ENCODE assay signal across 29 cellular contexts in the genomic region with DNA sequence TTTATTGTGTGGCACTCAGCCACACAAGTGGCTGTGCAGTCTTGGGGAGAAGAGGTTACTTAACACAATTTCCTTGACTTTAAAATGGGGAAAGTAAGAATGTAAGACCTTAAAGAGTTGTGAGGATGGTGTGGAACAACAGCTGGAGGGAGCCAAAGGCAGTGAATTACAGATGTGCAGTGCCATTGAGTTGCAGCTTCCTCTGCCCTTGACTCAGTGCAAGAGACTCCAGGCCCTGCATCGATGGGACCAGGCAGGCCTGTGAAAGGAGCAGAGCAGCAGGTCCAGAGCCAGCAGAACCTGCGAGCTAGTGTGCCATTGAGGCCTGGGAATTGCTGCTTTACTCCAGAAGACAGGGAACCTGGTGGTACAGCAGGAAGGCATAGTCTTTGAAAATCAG. TPM values are rescaled to one million over a fixed set of nuclear protein-coding genes. Genes with fewer than 3 reads are reported as not detected.
DNase-seq lines count a peak whose midpoint lies in the region; ATAC-seq and TF ChIP-seq lines count a peak whose summit lies in the region.
"Had no signal": no experiment of that assay in that cellular context is flagged by ENCODE, and none has a peak within 500 bp of the region (broad histone marks: within the 10 kb centered on the region; RNA-seq: fewer than 3 reads in every experiment).

No MANE protein-coding gene starts in this region.

- TF ChIP-seq EP300 in SK-N-SH (IDR thresholded peaks at IDR 0.05; ENCODE audit: borderline replicate concordance in 1 of 2, low read depth in 1 of 2, low read length in 1 of 2) = no peak

- no peak overlapping the region for H3K4me3 ChIP-seq in breast epithelium
- no peak overlapping the region for H3K4me3 ChIP-seq in SK-N-SH (ENCODE audit: low read depth in 2 of 2, low read length in 1 of 2)
- no peak overlapping the region for H3K4me3 ChIP-seq in gastrocnemius medialis
- H3K4me3 ChIP-seq in spleen = no peak overlapping the region
- H3K4me3 ChIP-seq: hepatocyte, SK-N-MC, testis had no signal

- no peak overlapping the region for H3K27ac ChIP-seq in breast epithelium
- peak overlapping the region in 1 of 2 experiments; percentile 87; a peak in 2 of 4 replicates for H3K27ac ChIP-seq in SK-N-SH (ENCODE audit: low read depth in 2 of 2, low read length in 1 of 2)
- peak overlapping the region in 3 of 4 donors; percentile 53 to 78 (median 54) for H3K27ac ChIP-seq in gastrocnemius medialis
- no peak overlapping the region for H3K27ac ChIP-seq in spleen
- H3K27ac ChIP-seq: hepatocyte, neutrophil, SK-N-MC, testis had no signal

- BruUV-seq in MCF 10A (replicated peaks; lab: Mats Ljungman, UMichigan) = no TSS peak

- no peak overlapping the region for H3K4me3 Mint-ChIP-seq in MCF 10A (ENCODE audit: unreplicated experiment)
- H3K4me3 Mint-ChIP-seq: activated CD4-positive, alpha-beta T cell treated with anti-CD3 and anti-CD28 coated beads for 36 hours; activated CD8-positive, alpha-beta T cell treated with anti-CD3 and anti-CD28 coated beads, Interleukin-2, amount 10 ng/mL, durations not matched to agents 7 days and 5 days; activated naive CD8-positive, alpha-beta T cell treated with anti-CD3 and anti-CD28 coated beads for 36 hours; CD4-positive, alpha-beta memory T cell; stimulated activated naive B cell treated with anti-CD40 and anti-IgM and Interleukin-4, amounts not matched to agents 10 μg/mL and 1 μg/mL and 100 μg/mL, for 72 hours had no signal

- H4K20me1 ChIP-seq in SK-N-SH (ENCODE audit: insufficient read depth) = no peaks in the 10 kb centered on the region

- TF ChIP-seq POLR2A in breast epithelium (IDR thresholded peaks at IDR 0.05) (no peak), gastrocnemius medialis (IDR thresholded peaks at IDR 0.05) (no peak), spleen (IDR thresholded peaks at IDR 0.05) (no peak)

- no peak overlapping the region for H3K9ac ChIP-seq in SK-N-SH

- DNase-seq in MCF 10A (ENCODE audit: unreplicated experiment) (no peak), breast epithelium (ENCODE audit: low spot score in 2 of 2) (no peak), SK-N-SH (peak; percentile 30), fibroblast of gingiva (ENCODE audit: low read depth) (peak; percentile 18), gastrocnemius medialis (no peak), spleen (no peak), kidney glomerular epithelial cell (lab: John Stamatoyannopoulos, UW) (no peak), islet precursor cell (no peak)
- DNase-seq: activated CD4-positive, alpha-beta T cell treated with anti-CD3 and anti-CD28 coated beads for 36 hours; activated CD8-positive, alpha-beta T cell treated with anti-CD3 and anti-CD28 coated beads, Interleukin-2, amount 10 ng/mL, durations not matched to agents 7 days and 5 days; activated naive CD8-positive, alpha-beta T cell treated with anti-CD3 and anti-CD28 coated beads for 36 hours; AML-193; CD4-positive, alpha-beta memory T cell; DMS 273 treated with DMSO at 0.1 percent for 48 hours; foreskin melanocyte; mesendoderm; NCI-H1105; NCI-H1930; NCI-H226; NCI-H69; RPMI8226; stimulated activated CD4-positive, alpha-beta T cell treated with anti-CD3 and anti-CD28 coated beads, Interleukin-15, amount 100 ng/mL, for 24 hours; stimulated activated naive B cell treated with anti-CD40 and anti-IgM and Interleukin-4, amounts not matched to agents 10 μg/mL and 1 μg/mL and 100 μg/mL, for 72 hours; testis had no signal

- TF ChIP-seq RAD21 in SK-N-SH (IDR thresholded peaks at IDR 0.05; ENCODE audit: low read length) = peak; percentile 54

- POLR2A ChIA-PET in MCF 10A (lab: Yijun Ruan, JAX) (interaction anchor here (1.3 kb wide), 1 partner anchor 18 kb away, joined by 4 read pairs; no protein-coding TSS in a partner anchor), SK-N-SH (lab: Yijun Ruan, JAX) (interaction anchor here (0.6 to 1.2 kb wide), 2 partner anchors 229 to 313 kb away, joined by 3 read pairs; a partner anchor contains a TSS)

- peaks cover under 1% of the 10 kb centered on the region for H3K4me1 Mint-ChIP-seq in MCF 10A (ENCODE audit: insufficient read depth, unreplicated experiment)

- peak overlapping the region; percentile 68 for H3K27ac Mint-ChIP-seq in MCF 10A (ENCODE audit: low read depth, unreplicated experiment)
- H3K27ac Mint-ChIP-seq: activated CD4-positive, alpha-beta T cell treated with anti-CD3 and anti-CD28 coated beads for 36 hours; activated CD8-positive, alpha-beta T cell treated with anti-CD3 and anti-CD28 coated beads, Interleukin-2, amount 10 ng/mL, durations not matched to agents 7 days and 5 days; activated naive CD8-positive, alpha-beta T cell treated with anti-CD3 and anti-CD28 coated beads for 36 hours; activated T-helper 2 cell treated with anti-CD3 and anti-CD28 coated beads, Interferon-gamma antibody, Interleukin-2, Interleukin-4, amounts not matched to agents 10 μg/mL and 5 μg/mL and 100 μg/mL, durations not matched to agents 14 hours and 24 hours and 36 hours; progenitor cell of endocrine pancreas had no signal

- H3K36me3 ChIP-seq in breast epithelium (no peaks in the 10 kb centered on the region), SK-N-SH (replicated peaks in 1 of 2; ENCODE audit: control insufficient read depth in 1 of 2, insufficient read depth in 2 of 2, low read length in 1 of 2) (no peaks in the 10 kb centered on the region), gastrocnemius medialis (no peaks in the 10 kb centered on the region), spleen (peaks cover 0 to 4% (median 0%) of the 10 kb centered on the region in 6 donors)
- H3K36me3 ChIP-seq: neutrophil had no signal

- no peak for TF ChIP-seq CTCF in MCF 10A (IDR thresholded peaks at IDR 0.05; ENCODE audit: unreplicated experiment)
- TF ChIP-seq CTCF in breast epithelium (IDR thresholded peaks at IDR 0.05) = no peak
- TF ChIP-seq CTCF in SK-N-SH (IDR thresholded peaks at IDR 0.05) = no peak
- TF ChIP-seq CTCF in gastrocnemius medialis (IDR thresholded peaks at IDR 0.05 in 4 of 5, conservative IDR thresholded peaks at IDR 0.05 in 1 of 5) = no peak
- no peak for TF ChIP-seq CTCF in spleen (IDR thresholded peaks at IDR 0.05 in 8 of 11, conservative IDR thresholded peaks at IDR 0.05 in 3 of 11)

- ATAC-seq in gastrocnemius medialis = peak; percentile 39 to 60
- ATAC-seq: activated CD4-positive, alpha-beta T cell treated with anti-CD3 and anti-CD28 coated beads for 36 hours; activated CD8-positive, alpha-beta T cell treated with anti-CD3 and anti-CD28 coated beads, Interleukin-2, amount 10 ng/mL, durations not matched to agents 7 days and 5 days; stimulated activated naive B cell treated with anti-CD40 and anti-IgM and Interleukin-4, amounts not matched to agents 10 μg/mL and 1 μg/mL and 100 μg/mL, for 72 hours had no signal

- H3K9me3 ChIP-seq in breast epithelium (no peaks in the 10 kb centered on the region), SK-N-SH (no peaks in the 10 kb centered on the region), gastrocnemius medialis (no peaks in the 10 kb centered on the region), spleen (no peaks in the 10 kb centered on the region)
- H3K9me3 ChIP-seq: neutrophil, testis had no signal

- H3K9me2 ChIP-seq in SK-N-SH = no peaks in the 10 kb centered on the region

- no peaks in the 10 kb centered on the region for H3F3A ChIP-seq in SK-N-SH (replicated peaks; ENCODE audit: insufficient read depth)

- CTCF ChIA-PET in MCF 10A (lab: Yijun Ruan, JAX) (no interaction called here), SK-N-SH (lab: Yijun Ruan, JAX) (interaction anchor here (0.8 to 2.3 kb wide), 8 partner anchors 10 to 404 kb away, joined by 3 to 8 read pairs (median 4); no protein-coding TSS in a partner anchor)

- in situ Hi-C loops in gastrocnemius medialis (cut with MboI; ENCODE audit: low sequenced_read_pairs in 4 of 4) = no loop called here

- H3K27me3 Mint-ChIP-seq in MCF 10A (ENCODE audit: insufficient read depth, unreplicated experiment) = no peaks in the 10 kb centered on the region
- H3K27me3 Mint-ChIP-seq: activated CD4-positive, alpha-beta T cell treated with anti-CD3 and anti-CD28 coated beads for 36 hours; activated naive CD8-positive, alpha-beta T cell treated with anti-CD3 and anti-CD28 coated beads for 36 hours; CD4-positive, alpha-beta memory T cell; stimulated activated naive B cell treated with anti-CD40 and anti-IgM and Interleukin-4, amounts not matched to agents 10 μg/mL and 1 μg/mL and 100 μg/mL, for 72 hours had no signal

- no peaks in the 10 kb centered on the region for H3K36me3 Mint-ChIP-seq in MCF 10A (ENCODE audit: insufficient read depth, unreplicated experiment)

- H3K27me3 ChIP-seq in breast epithelium = no peaks in the 10 kb centered on the region
- no peaks in the 10 kb centered on the region for H3K27me3 ChIP-seq in SK-N-SH (ENCODE audit: insufficient read depth)
- H3K27me3 ChIP-seq in gastrocnemius medialis = no peaks in the 10 kb centered on the region
- no peaks in the 10 kb centered on the region for H3K27me3 ChIP-seq in spleen (replicated peaks in 1 of 7)
- H3K27me3 ChIP-seq: hepatocyte, neutrophil, testis had no signal

- no peak overlapping the region for H3K4me2 ChIP-seq in SK-N-SH
- H3K4me2 ChIP-seq: hepatocyte had no signal

- no peaks in the 10 kb centered on the region for H3K79me2 ChIP-seq in SK-N-SH (ENCODE audit: insufficient read depth)

- 79% methylated on average over 2 of the region's 2 CpGs for WGBS in SK-N-SH (ENCODE audit: low lambda C conversion rate)
- 72 to 76% (median 76%) methylated on average over 2 of the region's 2 CpGs for WGBS in spleen, 5 donors

- no peak overlapping the region for H2AFZ ChIP-seq in SK-N-SH (ENCODE audit: low read depth)
- H2AFZ ChIP-seq: hepatocyte had no signal

- no peaks in the 10 kb centered on the region for H3K9me3 Mint-ChIP-seq in MCF 10A (ENCODE audit: unreplicated experiment)
- H3K9me3 Mint-ChIP-seq: activated T-helper 2 cell treated with anti-CD3 and anti-CD28 coated beads, Interferon-gamma antibody, Interleukin-2, Interleukin-4, amounts not matched to agents 10 μg/mL and 5 μg/mL and 100 μg/mL, durations not matched to agents 14 hours and 24 hours and 36 hours; CD4-positive, alpha-beta memory T cell had no signal

- intact Hi-C loops in MCF 10A (cut with micrococcal nuclease) = no loop called here
- intact Hi-C loops in breast epithelium (cut with DNase I; ENCODE audit: low total_unique reads) = no loop called here
- intact Hi-C loops in gastrocnemius medialis (cut with DNase I; ENCODE audit: low total_unique reads) = no loop called here
- intact Hi-C loops in spleen (cut with DNase I; ENCODE audit: low total_unique reads) = no loop called here

- peaks cover 0 to 3% of the 10 kb centered on the region in 2 donors for H3K4me1 ChIP-seq in breast epithelium
- peaks cover 0 to 53% of the 10 kb centered on the region in 2 experiments; a peak in 2 of 4 replicates for H3K4me1 ChIP-seq in SK-N-SH (ENCODE audit: control insufficient read depth in 1 of 2, insufficient read depth in 2 of 2, low read depth in 1 of 2, low read length in 1 of 2)
- H3K4me1 ChIP-seq in gastrocnemius medialis = peaks cover 35 to 46% of the 10 kb centered on the region in 2 donors
- peaks cover 6 to 61% (median 29%) of the 10 kb centered on the region in 6 donors for H3K4me1 ChIP-seq in spleen
- H3K4me1 ChIP-seq: testis had no signal

RNA-seq across cellular contexts. Expression of a gene that starts 27.2 kb away (rescaled TPM):
- total RNA-seq in MCF 10A (2022) (12.2 and 14.6 TPM in 2 replicates), breast epithelium (10 to 100 TPM; 13.9 to 28.2 (median 19.8) TPM), gastrocnemius medialis (10 to 100 TPM; 21.0 to 29.4 (median 23.4) TPM), spleen (10 to 100 TPM; 10.9 to 19.2 (median 16.1) TPM)
- polyA plus RNA-seq in SK-N-SH (2012; rRNA removed) (10.5 and 12.4 TPM in 2 replicates), spleen (10 to 100 TPM in 2 of 3 donors, 1 to 10 TPM in 1; 8.5 to 14.2 (median 11.7) TPM)
- 4.6 and 8.1 TPM in 2 replicates for polyA plus RNA-seq in SK-N-SH (2012; cell fraction: cytosol; rRNA removed)
- polyA plus RNA-seq in SK-N-SH (2012; cell fraction: nucleus; rRNA removed) = 13.3 and 17.4 TPM in 2 replicates

RNA-seq across cellular contexts. Expression of a gene that starts 56.8 kb away (rescaled TPM):
- 88.1 and 114 TPM in 2 replicates for total RNA-seq in MCF 10A (2022)
- 10 to 100 TPM; 17.8 to 50.5 (median 36.0) TPM for total RNA-seq in breast epithelium
- polyA plus RNA-seq in SK-N-SH (2012; rRNA removed) = 140 and 145 TPM in 2 replicates
- 148 and 151 TPM in 2 replicates for polyA plus RNA-seq in SK-N-SH (2012; cell fraction: cytosol; rRNA removed)
- 68.4 and 76.8 TPM in 2 replicates for polyA plus RNA-seq in SK-N-SH (2012; cell fraction: nucleus; rRNA removed)
- total RNA-seq in gastrocnemius medialis = 10 to 100 TPM; 12.1 to 26.3 (median 21.4) TPM
- 10 to 100 TPM; 25.2 to 32.6 (median 29.2) TPM for total RNA-seq in spleen
- 10 to 100 TPM; 21.6 to 36.4 (median 33.3) TPM for polyA plus RNA-seq in spleen

Comparison
In these comparisons a context has a peak if more than half of its experiments do, and no peak if none do; other contexts are left out.
1. DNase-seq: peak in SK-N-SH (single experiment) and fibroblast of gingiva (single experiment); none in MCF 10A (single experiment), breast epithelium (0 of 2), gastrocnemius medialis (0 of 2), spleen (single experiment), kidney glomerular epithelial cell (single experiment) and islet precursor cell (single experiment).
2. H3K27ac ChIP-seq: peak in gastrocnemius medialis (3 of 4); none in breast epithelium (0 of 2) and spleen (0 of 8).